Comparison of ENCODE assay signal across 15 cellular contexts in genomic region chr20:45952861-45953260, GRCh38. TPM values are rescaled to one million over a fixed set of nuclear protein-coding genes. Genes with fewer than 3 reads are reported as not detected.
DNase-seq lines count a peak whose midpoint lies in the region; ATAC-seq, FAIRE-seq and TF ChIP-seq lines count a peak whose summit lies in the region.
"Had no signal": no experiment of that assay in that cellular context is flagged by ENCODE, and none has a peak within 500 bp of the region (broad histone marks: within the 10 kb centered on the region; RNA-seq: fewer than 3 reads in every experiment).

No MANE protein-coding gene starts in this region.

- peaks cover 90% of the 10 kb centered on the region for H3K36me3 Mint-ChIP-seq in activated T-helper 17 cell treated with anti-CD3 and anti-CD28 coated beads, Interleukin-2, amount 50 U/mL, for 72 hours (ENCODE audit: low read depth)
- peaks cover 27% of the 10 kb centered on the region for H3K36me3 Mint-ChIP-seq in activated CD4-positive, alpha-beta T cell treated with anti-CD3 and anti-CD28 coated beads, Interleukin-2, amount 10 ng/mL, durations not matched to agents 7 days and 5 days (ENCODE audit: low read depth)

- H3K27me3 ChIP-seq in left ventricle myocardium inferior (ENCODE audit: low read depth) (no peaks in the 10 kb centered on the region), GM12878 (replicated peaks in 1 of 2; ENCODE audit: control insufficient read depth in 2 of 2, insufficient read depth in 2 of 2, low read length in 1 of 2) (no peaks in the 10 kb centered on the region), osteoblast (ENCODE audit: insufficient read depth, low read length) (no peaks in the 10 kb centered on the region)
- H3K27me3 ChIP-seq: BLaER1 treated with 17β-estradiol and CSF1 and Interleukin-3, amounts not matched to agents 10 nM and 100 nM had no signal

- no peak overlapping the region for H3K4me3 Mint-ChIP-seq in activated T-helper 17 cell treated with anti-CD3 and anti-CD28 coated beads, Interleukin-2, amount 50 U/mL, for 72 hours
- no peak overlapping the region for H3K4me3 Mint-ChIP-seq in activated CD4-positive, alpha-beta T cell treated with anti-CD3 and anti-CD28 coated beads, Interleukin-2, amount 10 ng/mL, durations not matched to agents 7 days and 5 days
- H3K4me3 Mint-ChIP-seq: B cell; CD8-positive, alpha-beta T cell; H9 had no signal

- POLR2A ChIA-PET in GM12878 (lab: Charles Lee), result interaction anchor here (1.4 kb wide), 1 partner anchor 17 kb away, joined by 3 read pairs; no protein-coding TSS in a partner anchor
- POLR2A ChIA-PET in activated CD4-positive, alpha-beta T cell treated with anti-CD3 and anti-CD28 coated beads, Interleukin-2, amount 10 ng/mL, durations not matched to agents 7 days and 5 days (lab: Charles Lee), result no interaction called here

- TF ChIP-seq CTCF in left ventricle myocardium inferior (IDR thresholded peaks at IDR 0.05; ENCODE audit: borderline replicate concordance) (no peak), GM12878 (IDR thresholded peaks at IDR 0.05 in 2 of 3, conservative IDR thresholded peaks at IDR 0.05 in 1 of 3; ENCODE audit: control insufficient read depth in 2 of 3, extremely low read depth in 1 of 3, insufficient read depth in 1 of 3, low read depth in 3 of 3, low read length in 3 of 3) (no peak), osteoblast (IDR thresholded peaks at IDR 0.05; ENCODE audit: extremely low read depth, low read depth, low read length) (no peak)

- no peak for ATAC-seq in Right ventricle myocardium superior (ENCODE audit: poor library complexity)
- ATAC-seq in GM12878, result no peak
- no peak for ATAC-seq in activated T-helper 17 cell treated with anti-CD3 and anti-CD28 coated beads, Interleukin-2, amount 50 U/mL, for 72 hours (replicated peaks)
- ATAC-seq: CD8-positive, alpha-beta T cell had no signal

- H3K4me1 Mint-ChIP-seq in activated T-helper 17 cell treated with anti-CD3 and anti-CD28 coated beads, Interleukin-2, amount 50 U/mL, for 72 hours, result no peaks in the 10 kb centered on the region
- H3K4me1 Mint-ChIP-seq in activated CD4-positive, alpha-beta T cell treated with anti-CD3 and anti-CD28 coated beads, Interleukin-2, amount 10 ng/mL, durations not matched to agents 7 days and 5 days, result no peaks in the 10 kb centered on the region

- TF ChIP-seq POLR2A in GM12878 (IDR thresholded peaks at IDR 0.05; ENCODE audit: low read depth, low read length), result peak; percentile 54

- no peak overlapping the region for H3K27ac Mint-ChIP-seq in activated T-helper 17 cell treated with anti-CD3 and anti-CD28 coated beads, Interleukin-2, amount 50 U/mL, for 72 hours
- no peak overlapping the region for H3K27ac Mint-ChIP-seq in activated CD4-positive, alpha-beta T cell treated with anti-CD3 and anti-CD28 coated beads, Interleukin-2, amount 10 ng/mL, durations not matched to agents 7 days and 5 days
- H3K27ac Mint-ChIP-seq: B cell, H9 had no signal

- in situ Hi-C loops in GM12878 (cut with MboI), result no loop called here

- H3K4me3 ChIP-seq in left ventricle myocardium inferior (no peak overlapping the region), GM12878 (no peak overlapping the region), osteoblast (ENCODE audit: insufficient read depth, low read length) (no peak overlapping the region)
- H3K4me3 ChIP-seq: BLaER1 treated with 17β-estradiol and CSF1 and Interleukin-3, amounts not matched to agents 10 nM and 100 nM had no signal

- H3K9ac ChIP-seq in GM12878 (ENCODE audit: control insufficient read depth, insufficient read depth, low read length), result no peak overlapping the region
- H3K9ac ChIP-seq: BLaER1 treated with 17β-estradiol and CSF1 and Interleukin-3, amounts not matched to agents 10 nM and 100 nM had no signal

- RAD21 ChIA-PET in GM12878 (lab: Charles Lee; ENCODE audit: unreplicated experiment), result no interaction called here

- no peaks in the 10 kb centered on the region for H3K9me3 Mint-ChIP-seq in activated T-helper 17 cell treated with anti-CD3 and anti-CD28 coated beads, Interleukin-2, amount 50 U/mL, for 72 hours
- H3K9me3 Mint-ChIP-seq in activated CD4-positive, alpha-beta T cell treated with anti-CD3 and anti-CD28 coated beads, Interleukin-2, amount 10 ng/mL, durations not matched to agents 7 days and 5 days, result no peaks in the 10 kb centered on the region
- H3K9me3 Mint-ChIP-seq: CD8-positive, alpha-beta T cell; H9 had no signal

- H4K20me1 ChIP-seq in GM12878 (ENCODE audit: control insufficient read depth, insufficient read depth) (no peaks in the 10 kb centered on the region), osteoblast (ENCODE audit: insufficient read depth, low read length) (no peaks in the 10 kb centered on the region)

- H3K79me2 ChIP-seq in GM12878 (ENCODE audit: control insufficient read depth, insufficient read depth, low read length) (no peaks in the 10 kb centered on the region), osteoblast (ENCODE audit: insufficient read depth, low read length) (no peaks in the 10 kb centered on the region)

- no peak for TF ChIP-seq RAD21 in GM12878 (IDR thresholded peaks at IDR 0.05; ENCODE audit: insufficient read depth, low read depth, low read length)

- no peak for TF ChIP-seq EP300 in GM12878 (IDR thresholded peaks at IDR 0.05; ENCODE audit: borderline replicate concordance in 1 of 2, control insufficient read depth in 1 of 2, low read depth in 2 of 2, low read length in 2 of 2)

- CTCF ChIA-PET in GM12878 (lab: Yijun Ruan, JAX), result interaction anchor here (0.9 to 1.3 kb wide), 3 partner anchors 13 to 153 kb away, joined by 3 to 5 read pairs (median 4); no protein-coding TSS in a partner anchor
- CTCF ChIA-PET in activated CD4-positive, alpha-beta T cell treated with anti-CD3 and anti-CD28 coated beads, Interleukin-2, amount 10 ng/mL, durations not matched to agents 7 days and 5 days (lab: Charles Lee), result interaction anchor here (0.6 to 3.1 kb wide), 4 partner anchors 15 to 129 kb away, joined by 3 to 14 read pairs (median 4); no protein-coding TSS in a partner anchor

- H3K9me3 ChIP-seq in left ventricle myocardium inferior (replicated peaks) (no peaks in the 10 kb centered on the region), GM12878 (replicated peaks; ENCODE audit: control insufficient read depth, insufficient read depth, low read length) (no peaks in the 10 kb centered on the region), osteoblast (ENCODE audit: low read depth, low read length) (no peaks in the 10 kb centered on the region)
- H3K9me3 ChIP-seq: BLaER1 treated with 17β-estradiol and CSF1 and Interleukin-3, amounts not matched to agents 10 nM and 100 nM had no signal

- H3K27me3 Mint-ChIP-seq in activated T-helper 17 cell treated with anti-CD3 and anti-CD28 coated beads, Interleukin-2, amount 50 U/mL, for 72 hours, result no peaks in the 10 kb centered on the region
- no peaks in the 10 kb centered on the region for H3K27me3 Mint-ChIP-seq in activated CD4-positive, alpha-beta T cell treated with anti-CD3 and anti-CD28 coated beads, Interleukin-2, amount 10 ng/mL, durations not matched to agents 7 days and 5 days
- H3K27me3 Mint-ChIP-seq: B cell had no signal

- H3K36me3 ChIP-seq in left ventricle myocardium inferior (peaks cover 79% of the 10 kb centered on the region), GM12878 (ENCODE audit: control insufficient read depth in 2 of 2, insufficient read depth in 2 of 2, low read length in 1 of 2) (peaks cover 8 to 47% of the 10 kb centered on the region in 2 experiments), osteoblast (ENCODE audit: insufficient read depth, low read length) (peaks cover 84% of the 10 kb centered on the region)

- no peak overlapping the region for H2AFZ ChIP-seq in GM12878 (ENCODE audit: control insufficient read depth, low read depth, low read length)
- H2AFZ ChIP-seq in osteoblast (ENCODE audit: low read length), result no peak overlapping the region

- WGBS in GM12878 (ENCODE audit: insufficient coverage, insufficient replicate concordance, low lambda C conversion rate, missing lambda C conversion rate), result 95% methylated on average over 5 of the region's 5 CpGs

- H3K27ac ChIP-seq in left ventricle myocardium inferior (replicated peaks) (no peak overlapping the region), GM12878 (ENCODE audit: control insufficient read depth, insufficient read depth) (no peak overlapping the region), osteoblast (ENCODE audit: low read depth, low read length) (no peak overlapping the region)
- H3K27ac ChIP-seq: BLaER1 treated with 17β-estradiol and CSF1 and Interleukin-3, amounts not matched to agents 10 nM and 100 nM had no signal

- H3K4me2 ChIP-seq in GM12878 (ENCODE audit: control insufficient read depth, insufficient read depth) (no peak overlapping the region), osteoblast (ENCODE audit: insufficient read depth, low read length) (no peak overlapping the region)
- H3K4me2 ChIP-seq: BLaER1 treated with 17β-estradiol and CSF1 and Interleukin-3, amounts not matched to agents 10 nM and 100 nM had no signal

- intact Hi-C loops in Right ventricle myocardium superior (cut with DNase I), result no loop called here
- intact Hi-C loops in left ventricle myocardium inferior (cut with micrococcal nuclease), result no loop called here
- intact Hi-C loops in GM12878 (cut with micrococcal nuclease; ENCODE audit: unreplicated experiment), result no loop called here

- H3K4me1 ChIP-seq in left ventricle myocardium inferior, result no peaks in the 10 kb centered on the region
- no peaks in the 10 kb centered on the region for H3K4me1 ChIP-seq in GM12878 (ENCODE audit: control insufficient read depth, insufficient read depth, low read length)
- no peaks in the 10 kb centered on the region for H3K4me1 ChIP-seq in osteoblast (ENCODE audit: insufficient read depth, low read length)

- no peak for FAIRE-seq in GM12878 (lab: Jason Lieb, UNC)
- FAIRE-seq: D721Med had no signal

- DNase-seq in Right ventricle myocardium superior (peak; percentile 17), left ventricle myocardium inferior (no peak), GM12878 (ENCODE audit: low read depth, low spot score) (no peak), osteoblast (ENCODE audit: insufficient read length, low spot score, missing footprints) (peak; percentile 56), COR-L47 (lab: John Stamatoyannopoulos, UW) (no peak)
- no peak for DNase-seq in activated CD4-positive, alpha-beta T cell treated with anti-CD3 and anti-CD28 coated beads, Interleukin-2, amount 10 ng/mL, durations not matched to agents 7 days and 5 days
- DNase-seq: 8988T, GDM1, GOT3, H9 had no signal

- no TSS peak for BruUV-seq in GM12878 (replicated peaks; lab: Mats Ljungman, UMichigan)

- SMC1A ChIA-PET in GM12878 (lab: Charles Lee; ENCODE audit: uncharacterized antibody, unreplicated experiment), result interaction anchor here (1.0 to 1.3 kb wide), 2 partner anchors 9 to 154 kb away, joined by 3 to 4 read pairs; no protein-coding TSS in a partner anchor

RNA-seq across cellular contexts. Expression of gene PCIF1, which starts 18.4 kb away (rescaled TPM):
- total RNA-seq in Right ventricle myocardium superior (21.8 TPM), left ventricle myocardium inferior (21.9 TPM), GM12878 (2014; rRNA removed) (13.8 and 14.3 TPM in 2 replicates), GM12878 (2014; rRNA removed; fragmentation: Illumina TruSeq; extraction: Trizol) (7.7 and 9.9 TPM in 2 replicates), GM12878 (2021) (29.2 and 29.9 TPM in 2 replicates), osteoblast (12.7 and 14.4 TPM in 2 replicates)
- total RNA-seq in GM12878 (2013; cell fraction: nucleolus; rRNA removed), result 23.3 and 27.4 TPM in 2 replicates
- 18.3 TPM for polyA plus RNA-seq in GM12878 (2011; ENCODE audit: low read depth)
- polyA plus RNA-seq in GM12878 (2011; rRNA removed) (9.6 and 13.3 TPM in 2 replicates), GM12878 (2014; fragmentation: Illumina TruSeq; extraction: Trizol) (13.4 and 23.4 TPM in 2 replicates), GM12878 (2014; fragmentation: Nextera tagmentation; extraction: Ambion mirVana) (10 to 100 TPM in 1 of 2 experiments, 1 to 10 TPM in 1; 8.4 to 10.1 TPM), GM12878 (2014; rRNA removed) (21.4 and 22.5 TPM in 2 replicates), GM12878 (2016; fragmentation: Nextera tagmentation; extraction: Ambion mirVana) (10 to 100 TPM; 32.7 to 32.9 TPM)
- polyA plus RNA-seq in GM12878 (2011; cell fraction: cytosol; rRNA removed), result 23.5 and 24.0 TPM in 2 replicates
- polyA plus RNA-seq in GM12878 (2011; cell fraction: nucleus; rRNA removed), result 53.5 and 55.4 TPM in 2 replicates
- 26.9 and 34.4 TPM in 2 replicates for polyA plus RNA-seq in GM12878 (2012)
- polyA minus RNA-seq in GM12878 (2011; rRNA and poly(A)+ RNA removed), result 15.1 and 24.4 TPM in 2 replicates
- 9.4 and 9.8 TPM in 2 replicates for polyA minus RNA-seq in GM12878 (2011; cell fraction: cytosol; rRNA and poly(A)+ RNA removed)
- 27.7 and 40.9 TPM in 2 replicates for polyA minus RNA-seq in GM12878 (2011; cell fraction: nucleus; rRNA and poly(A)+ RNA removed)
- total RNA-seq in activated T-helper 17 cell treated with anti-CD3 and anti-CD28 coated beads, Interleukin-2, amount 50 U/mL, for 72 hours, result 10 to 100 TPM; 33.1 to 34.3 TPM
- 10 to 100 TPM; 44.0 to 44.6 TPM for total RNA-seq in activated CD4-positive, alpha-beta T cell treated with anti-CD3 and anti-CD28 coated beads, Interleukin-2, amount 10 ng/mL, durations not matched to agents 7 days and 5 days

RNA-seq across cellular contexts. Expression of gene ZNF335, which starts 19.1 kb away (rescaled TPM):
- total RNA-seq in Right ventricle myocardium superior (7.6 TPM), left ventricle myocardium inferior (8.1 TPM), GM12878 (2014; rRNA removed) (19.9 and 24.2 TPM in 2 replicates), GM12878 (2014; rRNA removed; fragmentation: Illumina TruSeq; extraction: Trizol) (10.5 and 12.3 TPM in 2 replicates), GM12878 (2021) (25.0 and 30.1 TPM in 2 replicates), osteoblast (18.3 and 20.3 TPM in 2 replicates)
- total RNA-seq in GM12878 (2013; cell fraction: nucleolus; rRNA removed), result 110 and 127 TPM in 2 replicates
- 6.9 TPM for polyA plus RNA-seq in GM12878 (2011; ENCODE audit: low read depth)
- polyA plus RNA-seq in GM12878 (2011; rRNA removed) (5.0 and 11.4 TPM in 2 replicates), GM12878 (2014; fragmentation: Illumina TruSeq; extraction: Trizol) (3.4 and 12.5 TPM in 2 replicates), GM12878 (2014; fragmentation: Nextera tagmentation; extraction: Ambion mirVana) (1 to 10 TPM in 1 of 2 experiments, under 1 TPM in 1; 0.74 to 1.2 TPM), GM12878 (2014; rRNA removed) (24.8 and 27.2 TPM in 2 replicates), GM12878 (2016; fragmentation: Nextera tagmentation; extraction: Ambion mirVana) (10 to 100 TPM; 16.5 to 19.5 TPM)
- 13.1 and 18.1 TPM in 2 replicates for polyA plus RNA-seq in GM12878 (2011; cell fraction: cytosol; rRNA removed)
- 80.6 and 103 TPM in 2 replicates for polyA plus RNA-seq in GM12878 (2011; cell fraction: nucleus; rRNA removed)
- 13.7 and 15.3 TPM in 2 replicates for polyA plus RNA-seq in GM12878 (2012)
- polyA minus RNA-seq in GM12878 (2011; rRNA and poly(A)+ RNA removed), result 28.2 and 32.4 TPM in 2 replicates
- polyA minus RNA-seq in GM12878 (2011; cell fraction: cytosol; rRNA and poly(A)+ RNA removed), result 6.3 and 9.9 TPM in 2 replicates
- 45.3 and 81.1 TPM in 2 replicates for polyA minus RNA-seq in GM12878 (2011; cell fraction: nucleus; rRNA and poly(A)+ RNA removed)
- total RNA-seq in activated T-helper 17 cell treated with anti-CD3 and anti-CD28 coated beads, Interleukin-2, amount 50 U/mL, for 72 hours, result 10 to 100 TPM; 46.0 to 53.9 TPM
- total RNA-seq in activated CD4-positive, alpha-beta T cell treated with anti-CD3 and anti-CD28 coated beads, Interleukin-2, amount 10 ng/mL, durations not matched to agents 7 days and 5 days, result 10 to 100 TPM; 40.4 to 41.2 TPM

RNA-seq across cellular contexts. Expression of gene PLTP, which starts 40.9 kb away (rescaled TPM):
- total RNA-seq in Right ventricle myocardium superior (118 TPM), left ventricle myocardium inferior (84.1 TPM), GM12878 (2014; rRNA removed) (9.2 and 10.6 TPM in 2 replicates), GM12878 (2014; rRNA removed; fragmentation: Illumina TruSeq; extraction: Trizol) (4.0 and 4.1 TPM in 2 replicates), GM12878 (2021) (9.7 and 10.8 TPM in 2 replicates), osteoblast (15.3 and 21.7 TPM in 2 replicates)
- 14.6 and 15.7 TPM in 2 replicates for total RNA-seq in GM12878 (2013; cell fraction: nucleolus; rRNA removed)
- 5.7 TPM for polyA plus RNA-seq in GM12878 (2011; ENCODE audit: low read depth)
- polyA plus RNA-seq in GM12878 (2011; rRNA removed) (3.1 and 4.9 TPM in 2 replicates), GM12878 (2014; fragmentation: Illumina TruSeq; extraction: Trizol) (2.6 and 6.1 TPM in 2 replicates), GM12878 (2014; fragmentation: Nextera tagmentation; extraction: Ambion mirVana) (1 to 10 TPM; 1.6 TPM), GM12878 (2014; rRNA removed) (9.1 and 9.9 TPM in 2 replicates), GM12878 (2016; fragmentation: Nextera tagmentation; extraction: Ambion mirVana) (10 to 100 TPM; 12.4 to 17.0 TPM)
- 8.8 and 9.1 TPM in 2 replicates for polyA plus RNA-seq in GM12878 (2011; cell fraction: cytosol; rRNA removed)
- 4.1 and 4.6 TPM in 2 replicates for polyA plus RNA-seq in GM12878 (2011; cell fraction: nucleus; rRNA removed)
- polyA plus RNA-seq in GM12878 (2012), result 11.3 and 16.6 TPM in 2 replicates
- 2.6 and 6.4 TPM in 2 replicates for polyA minus RNA-seq in GM12878 (2011; rRNA and poly(A)+ RNA removed)
- polyA minus RNA-seq in GM12878 (2011; cell fraction: cytosol; rRNA and poly(A)+ RNA removed), result 0.62 and 0.94 TPM in 2 replicates
- polyA minus RNA-seq in GM12878 (2011; cell fraction: nucleus; rRNA and poly(A)+ RNA removed), result 0.77 and 1.5 TPM in 2 replicates
- 10 to 100 TPM in 1 of 2 donors, 1 to 10 TPM in 1; 6.6 to 12.1 TPM for total RNA-seq in activated T-helper 17 cell treated with anti-CD3 and anti-CD28 coated beads, Interleukin-2, amount 50 U/mL, for 72 hours
- under 1 TPM; 0.81 to 0.82 TPM for total RNA-seq in activated CD4-positive, alpha-beta T cell treated with anti-CD3 and anti-CD28 coated beads, Interleukin-2, amount 10 ng/mL, durations not matched to agents 7 days and 5 days
- total RNA-seq: CD8-positive, alpha-beta T cell had no signal

RNA-seq across cellular contexts. Expression of gene MMP9, which starts 55.8 kb away (rescaled TPM):
- total RNA-seq in Right ventricle myocardium superior, result 0.48 TPM
- 0.58 TPM for total RNA-seq in left ventricle myocardium inferior
- total RNA-seq in GM12878 (2013; cell fraction: nucleolus; rRNA removed), result 0.15 TPM in 1 of 2 replicates, not detected in the other
- total RNA-seq in GM12878 (2014; rRNA removed), result 0.06 and 0.49 TPM in 2 replicates
- 0.09 TPM in 1 of 2 replicates, not detected in the other for total RNA-seq in GM12878 (2014; rRNA removed; fragmentation: Illumina TruSeq; extraction: Trizol)
- total RNA-seq in GM12878 (2021), result 0.23 and 0.48 TPM in 2 replicates
- not detected for polyA plus RNA-seq in GM12878 (2011; ENCODE audit: low read depth)
- 0.20 and 0.34 TPM in 2 replicates for polyA plus RNA-seq in GM12878 (2011; rRNA removed)
- polyA plus RNA-seq in GM12878 (2011; cell fraction: cytosol; rRNA removed), result 0.64 and 0.75 TPM in 2 replicates
- 1.8 TPM in 2 replicates for polyA plus RNA-seq in GM12878 (2011; cell fraction: nucleus; rRNA removed)
- polyA plus RNA-seq in GM12878 (2012), result 0.28 TPM in 2 replicates
- polyA plus RNA-seq in GM12878 (2014; fragmentation: Illumina TruSeq; extraction: Trizol), result 0.10 TPM in 1 of 2 replicates, not detected in the other
- polyA plus RNA-seq in GM12878 (2014; fragmentation: Nextera tagmentation; extraction: Ambion mirVana), result under 1 TPM in 1 of 2 experiments, not detected in 1; 0.04 TPM
- 0.09 and 0.18 TPM in 2 replicates for polyA plus RNA-seq in GM12878 (2014; rRNA removed)
- polyA plus RNA-seq in GM12878 (2016; fragmentation: Nextera tagmentation; extraction: Ambion mirVana), result under 1 TPM; 0.09 to 0.20 TPM
- 0.15 and 0.31 TPM in 2 replicates for polyA minus RNA-seq in GM12878 (2011; rRNA and poly(A)+ RNA removed)
- 0.94 and 1.0 TPM in 2 replicates for polyA minus RNA-seq in GM12878 (2011; cell fraction: cytosol; rRNA and poly(A)+ RNA removed)
- polyA minus RNA-seq in GM12878 (2011; cell fraction: nucleus; rRNA and poly(A)+ RNA removed), result 0.36 TPM in 1 of 2 replicates, not detected in the other
- total RNA-seq in osteoblast, result 0.29 and 2.5 TPM in 2 replicates
- total RNA-seq in activated T-helper 17 cell treated with anti-CD3 and anti-CD28 coated beads, Interleukin-2, amount 50 U/mL, for 72 hours, result not detected
- total RNA-seq in activated CD4-positive, alpha-beta T cell treated with anti-CD3 and anti-CD28 coated beads, Interleukin-2, amount 10 ng/mL, durations not matched to agents 7 days and 5 days, result not detected

Comparison
In these comparisons a context has a peak if more than half of its experiments do, and no peak if none do; other contexts are left out.
1. DNase-seq: peak in Right ventricle myocardium superior (single experiment) and osteoblast (single experiment); none in left ventricle myocardium inferior (single experiment), GM12878 (single experiment), COR-L47 (single experiment) and activated CD4-positive, alpha-beta T cell treated with anti-CD3 and anti-CD28 coated beads, Interleukin-2, amount 10 ng/mL, durations not matched to agents 7 days and 5 days (single experiment).